In genomic region chr3:170868577-170869239, GRCh38 we compare ENCODE assay signal across 8 cellular contexts. TPM values are rescaled to one million over a fixed set of nuclear protein-coding genes. Genes with fewer than 3 reads are reported as not detected.
DNase-seq lines count a peak whose midpoint lies in the region; ATAC-seq and TF ChIP-seq lines count a peak whose summit lies in the region.

No MANE protein-coding gene starts in this region.

- no peaks in the 10 kb centered on the region for H3K9me3 ChIP-seq in NT2/D1 (ENCODE audit: insufficient read depth, low read length)

- H3K4me3 ChIP-seq in NT2/D1 (ENCODE audit: insufficient read length, low read depth), result peak overlapping the region; percentile 99
- H3K4me3 ChIP-seq in coronary artery, result peak overlapping the region; percentile 92

- peaks cover 33% of the 10 kb centered on the region for H3K4me1 Mint-ChIP-seq in CD14-positive monocyte
- peaks cover 42% of the 10 kb centered on the region for H3K4me1 Mint-ChIP-seq in nephron progenitor cell

- ATAC-seq in GM19397 (IDR thresholded peaks at IDR 0.05; ENCODE audit: unreplicated experiment) (no peak), HG03342 (IDR thresholded peaks at IDR 0.05; ENCODE audit: unreplicated experiment) (no peak), GM21528 (IDR thresholded peaks at IDR 0.05; ENCODE audit: low FRiP score, unreplicated experiment) (no peak)

- H3K9ac ChIP-seq in NT2/D1 (ENCODE audit: insufficient read length, low read depth), result peak overlapping the region; percentile 100

- H3K27ac ChIP-seq in coronary artery, result peak overlapping the region in 1 of 2 donors; percentile 69

- H3K9me3 Mint-ChIP-seq in CD14-positive monocyte, result no peaks in the 10 kb centered on the region
- H3K9me3 Mint-ChIP-seq in nephron progenitor cell, result peaks cover 4% of the 10 kb centered on the region

- H3K4me3 Mint-ChIP-seq in CD14-positive monocyte (peak overlapping the region; percentile 83 to 99), nephron progenitor cell (peak overlapping the region; percentile 94)

- peaks cover 0 to under 1% (median 0%) of the 10 kb centered on the region in 3 donors for H3K27me3 Mint-ChIP-seq in CD14-positive monocyte (ENCODE audit: low read depth in 3 of 3)
- H3K27me3 Mint-ChIP-seq in nephron progenitor cell (ENCODE audit: low read depth, poor library complexity), result peaks cover 3% of the 10 kb centered on the region

- DNase-seq in CD14-positive monocyte (ENCODE audit: low spot score) (no peak), NT2/D1 (ENCODE audit: low read depth, low spot score) (no peak), coronary artery (ENCODE audit: low spot score) (no peak), nephron progenitor cell (no peak)
- no peak for DNase-seq in activated effector memory CD4-positive, alpha-beta T cell treated with anti-CD3 and anti-CD28 coated beads, Interleukin-2, amount 50 U/mL, for 16 hours

- no peaks in the 10 kb centered on the region for H3K27me3 ChIP-seq in NT2/D1 (ENCODE audit: insufficient read depth, insufficient read length)

- no peak for TF ChIP-seq CTCF in CD14-positive monocyte (IDR thresholded peaks at IDR 0.05)
- TF ChIP-seq CTCF in coronary artery (IDR thresholded peaks at IDR 0.05), result no peak
- no peak for TF ChIP-seq CTCF in nephron progenitor cell (IDR thresholded peaks at IDR 0.05)

- H3K36me3 Mint-ChIP-seq in CD14-positive monocyte (peaks cover 18 to 26% of the 10 kb centered on the region in 2 donors), nephron progenitor cell (ENCODE audit: low read depth) (peaks cover 34% of the 10 kb centered on the region)

- intact Hi-C loops in CD14-positive monocyte (cut with micrococcal nuclease), result no loop called here

- H3K4me1 ChIP-seq in NT2/D1 (ENCODE audit: insufficient read depth, insufficient read length), result no peaks in the 10 kb centered on the region

- H3K27ac Mint-ChIP-seq in CD14-positive monocyte (peak overlapping the region; percentile 31 to 100 (median 99)), nephron progenitor cell (peak overlapping the region; percentile 100)

- peaks cover 47% of the 10 kb centered on the region for H3K36me3 ChIP-seq in NT2/D1 (ENCODE audit: insufficient read depth, insufficient read length, low read length)

RNA-seq across cellular contexts. Expression of gene RPL22L1, which starts 1.3 kb away (rescaled TPM):
- 10 to 100 TPM; 26.8 to 37.4 TPM for polyA plus RNA-seq in CD14-positive monocyte

RNA-seq across cellular contexts. Expression of gene EIF5A2, which starts 39.7 kb away (rescaled TPM):
- polyA plus RNA-seq in CD14-positive monocyte, result 1 to 10 TPM; 1.4 to 5.4 TPM
